Comparison of ENCODE assay signal across 15 cellular contexts in genomic region chr12:115013668-115014072, GRCh38.
"Had no signal": no experiment of that assay in that cellular context is flagged by ENCODE, and none has a peak within 500 bp of the region (broad histone marks: within the 10 kb centered on the region; RNA-seq: fewer than 3 reads in every experiment).

No MANE protein-coding gene starts in this region.

- DNase-seq: activated CD4-positive, alpha-beta T cell treated with anti-CD3 and anti-CD28 coated beads, Interleukin-2, amount 50 U/mL, for 4 hours; activated gamma-delta T cell; effector memory CD4-positive, alpha-beta T cell; esophagus squamous epithelium; hippocampal formation; naive thymus-derived CD8-positive, alpha-beta T cell; stimulated activated CD4-positive, alpha-beta T cell treated with anti-CD3 and anti-CD28 coated beads, Interleukin-12 subunit alpha, Interleukin-12 subunit beta, amount 100 ng/mL, for 4 hours; stimulated activated CD4-positive, alpha-beta T cell treated with anti-CD3 and anti-CD28 coated beads, Interleukin-1b, Interleukin-23, amount 100 ng/mL, for 48 hours; stimulated activated CD8-positive, alpha-beta memory T cell treated with anti-CD3 and anti-CD28 coated beads, Interleukin-4, amount 100 ng/mL, for 48 hours; stimulated activated naive CD4-positive, alpha-beta T cell; T-helper 17 cell; WERI-Rb-1 had no signal

- H3K27ac ChIP-seq: ascending aorta, neutrophil, parathyroid adenoma, WERI-Rb-1 had no signal

- H3K4me1 ChIP-seq: ascending aorta, parathyroid adenoma had no signal

- H2AFZ ChIP-seq: parathyroid adenoma had no signal

- ATAC-seq: naive thymus-derived CD8-positive, alpha-beta T cell; T-helper 17 cell had no signal

- H3K79me2 ChIP-seq: parathyroid adenoma had no signal

- H3K9ac ChIP-seq: parathyroid adenoma had no signal

- H3K9me3 ChIP-seq: ascending aorta, esophagus squamous epithelium, neutrophil had no signal

- H3K4me3 ChIP-seq: ascending aorta, esophagus squamous epithelium had no signal

- H3K27me3 ChIP-seq: ascending aorta, neutrophil had no signal

- H3K36me3 ChIP-seq: ascending aorta, esophagus squamous epithelium, neutrophil, WERI-Rb-1 had no signal
